9 cellular contexts compared by ENCODE assay signal in the genomic region with DNA sequence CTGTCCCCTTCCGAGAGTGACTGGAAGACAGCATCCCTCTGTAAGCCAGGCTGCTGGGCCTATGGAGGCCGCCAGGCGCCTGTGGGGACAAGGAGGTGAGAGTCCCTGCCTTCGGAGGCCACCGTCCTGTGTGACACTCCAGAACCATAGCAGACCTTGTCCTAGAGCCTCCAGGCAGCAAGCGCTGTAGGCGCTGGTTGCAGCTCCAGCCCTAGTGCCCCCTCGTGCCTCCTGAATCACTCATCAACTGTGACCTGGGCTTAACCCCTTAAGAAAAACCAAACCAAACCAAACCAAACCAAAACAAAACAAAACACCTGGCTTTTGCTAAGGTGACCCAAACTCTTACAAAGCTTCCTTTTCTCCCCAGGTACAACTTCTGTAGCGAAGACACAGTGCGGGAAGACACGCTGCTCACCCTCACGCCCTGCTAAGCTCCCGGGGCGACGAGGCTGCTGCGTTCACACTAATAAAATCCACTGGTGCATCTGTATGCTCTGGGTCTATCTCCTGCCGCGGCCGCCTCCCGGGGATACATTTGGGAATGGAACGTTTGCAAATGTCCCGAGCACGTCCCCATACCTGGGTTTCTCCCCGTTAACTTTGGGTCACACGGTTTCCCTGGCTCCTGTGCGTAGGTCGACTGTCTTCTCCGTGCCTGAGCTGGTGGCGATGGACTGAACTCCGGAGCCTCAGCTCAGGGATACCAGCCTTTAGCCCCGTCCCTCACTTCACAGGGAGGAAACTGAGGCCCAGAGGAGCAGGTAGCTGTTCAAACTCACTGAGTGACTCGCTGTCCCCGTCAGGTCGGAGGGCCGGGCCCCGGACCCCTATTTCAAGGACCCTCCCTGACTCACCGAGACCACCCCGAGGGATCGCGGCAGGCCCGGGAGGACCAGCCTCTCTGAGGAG. TPM values are rescaled to one million over a fixed set of nuclear protein-coding genes. Genes with fewer than 3 reads are reported as not detected.
DNase-seq lines count a peak whose midpoint lies in the region; ATAC-seq and TF ChIP-seq lines count a peak whose summit lies in the region.
"Had no signal": no experiment of that assay in that cellular context is flagged by ENCODE, and none has a peak within 500 bp of the region (broad histone marks: within the 10 kb centered on the region; RNA-seq: fewer than 3 reads in every experiment).

No MANE protein-coding gene starts in this region.

- H3K36me3 ChIP-seq in IMR-90 (ENCODE audit: control insufficient read depth, insufficient read depth, low read length) (no peaks in the 10 kb centered on the region), stomach (no peaks in the 10 kb centered on the region)

- no peak for TF ChIP-seq CTCF in IMR-90 (conservative IDR thresholded peaks at IDR 0.05; ENCODE audit: low read depth, low read length)
- no peak for TF ChIP-seq CTCF in stomach (IDR thresholded peaks at IDR 0.05)

- H3K9me1 ChIP-seq in IMR-90 (ENCODE audit: insufficient read depth, low read length) = no peaks in the 10 kb centered on the region

- H3K56ac ChIP-seq in IMR-90 (ENCODE audit: extremely low read depth, insufficient read depth, low read length) = no peak overlapping the region

- H3K4me3 ChIP-seq in IMR-90 (ENCODE audit: insufficient read depth, low read depth, low read length) (no peak overlapping the region), stomach (peak overlapping the region; percentile 14 to 36 (median 28))

- H4K91ac ChIP-seq in IMR-90 (ENCODE audit: insufficient read depth, low read depth, low read length) = no peak overlapping the region

- no peak overlapping the region for H2BK15ac ChIP-seq in IMR-90 (ENCODE audit: low read depth, low read length)

- no peak overlapping the region for H2BK120ac ChIP-seq in IMR-90 (ENCODE audit: low read depth, low read length)

- H3K9me3 ChIP-seq in IMR-90 (ENCODE audit: control insufficient read depth, insufficient read depth, low read length) = no peaks in the 10 kb centered on the region
- peaks cover 0 to 12% (median 7%) of the 10 kb centered on the region in 4 donors for H3K9me3 ChIP-seq in stomach

- ATAC-seq in IMR-90 (ENCODE audit: low read depth) = 0 out of 2 replicates have a peak, but pooled peaks have one; percentile 16

- WGBS in IMR-90 (ENCODE audit: extremely low coverage in 2 of 2, insufficient read length in 1 of 2), 2 experiments = 32% methylated on average over 12 of the region's 41 CpGs; no CpG with 5 or more reads in 1 of the 2 experiments
- WGBS in stomach, 5 donors = 29 to 59% (median 41%) methylated on average over 30 to 41 of the region's 41 CpGs

- CTCF ChIA-PET in IMR-90 (lab: Yijun Ruan, JAX) = no interaction called here

- DNase-seq in IMR-90 (no peak), ecto neural progenitor cell (ENCODE audit: low spot score) (peak; percentile 50), left kidney (ENCODE audit: low read depth, low spot score) (peak; percentile 40), stomach (no peak), T-helper 9 cell (no peak), glomerular visceral epithelial cell (ENCODE audit: extremely low spot score) (no peak), NCI-H2196 treated with DMSO at 0.1 percent for 48 hours (lab: John Stamatoyannopoulos, UW; ENCODE audit: unreplicated experiment) (no peak)
- DNase-seq: NCI-H1417 treated with DMSO at 0.1 percent for 48 hours had no signal

- BruUV-seq in IMR-90 (replicated peaks; lab: Mats Ljungman, UMichigan) = no TSS peak

- H3K27ac ChIP-seq in IMR-90 (ENCODE audit: insufficient read depth, low read length) (no peak overlapping the region), stomach (no peak overlapping the region)
- H3K27ac ChIP-seq: HL-60 had no signal

- POLR2A ChIA-PET in IMR-90 (lab: Charles Lee; ENCODE audit: unreplicated experiment) = no interaction called here

- no peak overlapping the region for H3K9ac ChIP-seq in IMR-90 (ENCODE audit: low read depth, low read length)

- no peak for TF ChIP-seq EP300 in stomach (IDR thresholded peaks at IDR 0.05)

- H3K79me1 ChIP-seq in IMR-90 (ENCODE audit: low read depth in 1 of 2, low read length in 2 of 2) = no peaks in the 10 kb centered on the region

- peak overlapping the region; percentile 78 for H2AFZ ChIP-seq in IMR-90 (replicated peaks; ENCODE audit: low read length, poor library complexity)

- no peak overlapping the region for H2AK5ac ChIP-seq in IMR-90 (ENCODE audit: low read depth, low read length)

- H2AK9ac ChIP-seq in IMR-90 (replicated peaks; ENCODE audit: low read depth, low read length, poor library complexity) = no peak overlapping the region

- dilution Hi-C loops in IMR-90 (cut with HindIII; ENCODE audit: low sequenced_read_pairs, unreplicated experiment) = no loop called here

- H3K18ac ChIP-seq in IMR-90 (ENCODE audit: low read depth, low read length) = no peak overlapping the region

- no peak overlapping the region for H4K5ac ChIP-seq in IMR-90 (ENCODE audit: low read depth, low read length)

- H2BK20ac ChIP-seq in IMR-90 (ENCODE audit: low read depth, low read length) = no peak overlapping the region

- H2BK5ac ChIP-seq in IMR-90 (ENCODE audit: low read depth, low read length, poor library complexity, severe bottlenecking) = no peak overlapping the region

- no peak for TF ChIP-seq POLR2A in IMR-90 (IDR thresholded peaks at IDR 0.05; ENCODE audit: low read depth, low read length)
- TF ChIP-seq POLR2A in stomach (IDR thresholded peaks at IDR 0.05) = no peak

- no peak overlapping the region for H3K14ac ChIP-seq in IMR-90 (replicated peaks; ENCODE audit: low read depth, low read length)

- no peak overlapping the region for H3K23ac ChIP-seq in IMR-90 (ENCODE audit: low read depth, low read length)

- no peak overlapping the region for H4K8ac ChIP-seq in IMR-90 (ENCODE audit: low read depth in 2 of 2, low read length in 2 of 2)

- peaks cover 6% of the 10 kb centered on the region; the same call in 1 of the 2 replicates for H3K27me3 ChIP-seq in IMR-90 (ENCODE audit: control insufficient read depth, insufficient read depth, low read length)
- peaks cover 4 to 46% (median 24%) of the 10 kb centered on the region in 3 donors for H3K27me3 ChIP-seq in stomach

- H3K4me1 ChIP-seq in IMR-90 (ENCODE audit: control insufficient read depth, insufficient read depth, low read length) (no peaks in the 10 kb centered on the region; the same call in 1 of the 2 replicates), stomach (peaks cover 0 to 18% (median 7%) of the 10 kb centered on the region in 4 donors)

- in situ Hi-C loops in IMR-90 (cut with MboI; ENCODE audit: low sequenced_read_pairs) = no loop called here

- H3K4me2 ChIP-seq in IMR-90 (ENCODE audit: low read depth, low read length) = no peak overlapping the region; the same call in 1 of the 2 replicates

- H3K4ac ChIP-seq in IMR-90 (ENCODE audit: low read depth, low read length) = no peak overlapping the region

- no peaks in the 10 kb centered on the region for H4K20me1 ChIP-seq in IMR-90 (ENCODE audit: insufficient read depth, low read length)

- intact Hi-C loops in IMR-90 (cut with micrococcal nuclease) = no loop called here
- intact Hi-C loops in stomach (cut with DNase I; ENCODE audit: low total_unique reads) = no loop called here

- TF ChIP-seq RAD21 in IMR-90 (IDR thresholded peaks at IDR 0.05; ENCODE audit: low read length) = no peak

TF ChIP-seq in IMR-90, 13 proteins besides CTCF, POLR2A, EP300 and RAD21:
- TF ChIP-seq MAFK (IDR thresholded peaks at IDR 0.05; ENCODE audit: low read depth, low read length) (no peak), FOS (IDR thresholded peaks at IDR 0.05; ENCODE audit: low read depth, low read length) (no peak), NFE2L2 (IDR thresholded peaks at IDR 0.05; ENCODE audit: low read depth, low read length) (no peak), CHD1 (IDR thresholded peaks at IDR 0.05; ENCODE audit: low read depth, low read length) (no peak), RFX5 (IDR thresholded peaks at IDR 0.05; ENCODE audit: low read depth, low read length) (no peak), BHLHE40 (IDR thresholded peaks at IDR 0.05; ENCODE audit: low read depth, low read length) (no peak), MAZ (IDR thresholded peaks at IDR 0.05; ENCODE audit: borderline replicate concordance, low read depth, low read length) (no peak), RCOR1 (IDR thresholded peaks at IDR 0.05; ENCODE audit: insufficient replicate concordance, low read length) (no peak), MXI1 (IDR thresholded peaks at IDR 0.05; ENCODE audit: borderline replicate concordance, low read depth, low read length) (no peak), SMC3 (IDR thresholded peaks at IDR 0.05; ENCODE audit: low read depth, low read length) (no peak)
- TF ChIP-seq, protein P1, sequence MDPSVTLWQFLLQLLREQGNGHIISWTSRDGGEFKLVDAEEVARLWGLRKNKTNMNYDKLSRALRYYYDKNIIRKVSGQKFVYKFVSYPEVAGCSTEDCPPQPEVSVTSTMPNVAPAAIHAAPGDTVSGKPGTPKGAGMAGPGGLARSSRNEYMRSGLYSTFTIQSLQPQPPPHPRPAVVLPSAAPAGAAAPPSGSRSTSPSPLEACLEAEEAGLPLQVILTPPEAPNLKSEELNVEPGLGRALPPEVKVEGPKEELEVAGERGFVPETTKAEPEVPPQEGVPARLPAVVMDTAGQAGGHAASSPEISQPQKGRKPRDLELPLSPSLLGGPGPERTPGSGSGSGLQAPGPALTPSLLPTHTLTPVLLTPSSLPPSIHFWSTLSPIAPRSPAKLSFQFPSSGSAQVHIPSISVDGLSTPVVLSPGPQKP (IDR thresholded peaks at IDR 0.05; ENCODE audit: borderline replicate concordance, low read depth, low read length) = no peak
- TF ChIP-seq, protein P2, sequence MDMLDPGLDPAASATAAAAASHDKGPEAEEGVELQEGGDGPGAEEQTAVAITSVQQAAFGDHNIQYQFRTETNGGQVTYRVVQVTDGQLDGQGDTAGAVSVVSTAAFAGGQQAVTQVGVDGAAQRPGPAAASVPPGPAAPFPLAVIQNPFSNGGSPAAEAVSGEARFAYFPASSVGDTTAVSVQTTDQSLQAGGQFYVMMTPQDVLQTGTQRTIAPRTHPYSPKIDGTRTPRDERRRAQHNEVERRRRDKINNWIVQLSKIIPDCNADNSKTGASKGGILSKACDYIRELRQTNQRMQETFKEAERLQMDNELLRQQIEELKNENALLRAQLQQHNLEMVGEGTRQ (IDR thresholded peaks at IDR 0.05; ENCODE audit: low read depth, low read length) = no peak

RNA-seq across cellular contexts. Expression of a gene that starts 11.8 kb away (rescaled TPM):
- total RNA-seq in IMR-90 (2012; rRNA removed) (not detected in 2 replicates), stomach (10 to 100 TPM in 1 of 5 donors, 1 to 10 TPM in 1, not detected in 3; 4.1 to 11.9 TPM)
- polyA plus RNA-seq in IMR-90 (2012; rRNA removed) (not detected in 2 replicates), stomach (1 to 10 TPM; 1.3 to 6.1 (median 1.3) TPM)
- polyA plus RNA-seq in IMR-90 (2012; cell fraction: cytosol; rRNA removed) = not detected in 2 replicates
- not detected in 2 replicates for polyA plus RNA-seq in IMR-90 (2012; cell fraction: nucleus; rRNA removed; ENCODE audit: low replicate concordance)

RNA-seq across cellular contexts. Expression of a gene that starts 18.2 kb away (rescaled TPM):
- not detected in 2 replicates for total RNA-seq in IMR-90 (2012; rRNA removed)
- polyA plus RNA-seq in IMR-90 (2012; rRNA removed) = not detected in 2 replicates
- polyA plus RNA-seq in IMR-90 (2012; cell fraction: cytosol; rRNA removed) = not detected in 2 replicates
- not detected in 2 replicates for polyA plus RNA-seq in IMR-90 (2012; cell fraction: nucleus; rRNA removed; ENCODE audit: low replicate concordance)
- not detected for total RNA-seq in stomach
- polyA plus RNA-seq in stomach = 1 to 10 TPM in 1 of 3 donors, under 1 TPM in 2; 0.18 to 9.2 (median 0.81) TPM

Comparison
In these comparisons a context has a peak if more than half of its experiments do, and no peak if none do; other contexts are left out.
1. DNase-seq: peak in ecto neural progenitor cell (single experiment) and left kidney (single experiment); none in IMR-90 (single experiment), stomach (single experiment), T-helper 9 cell (single experiment), glomerular visceral epithelial cell (single experiment) and NCI-H2196 treated with DMSO at 0.1 percent for 48 hours (single experiment).